ENCODE assay signal across 17 cellular contexts in genomic region chr5:67045816-67046740, GRCh38.
"Had no signal": no experiment of that assay in that cellular context is flagged by ENCODE, and none has a peak within 500 bp of the region (broad histone marks: within the 10 kb centered on the region; RNA-seq: fewer than 3 reads in every experiment).

No MANE protein-coding gene starts in this region.

- H3K27me3 Mint-ChIP-seq: activated naive CD8-positive, alpha-beta T cell had no signal

- H3K9me3 Mint-ChIP-seq: activated T-helper 1 cell treated with anti-CD3 and anti-CD28 coated beads, Interleukin-12 subunit alpha, Interleukin-12 subunit beta, Interleukin-2, Interleukin-4 antibody, amounts not matched to agents 30 ng/mL and 10 ng/mL and 1 ng/mL, durations not matched to agents 14 hours and 24 hours and 36 hours; nephron progenitor cell; T-helper 1 cell treated with Interleukin-12 subunit alpha and Interleukin-12 subunit beta and Interleukin-4 antibody, amounts not matched to agents 30 μg/mL and 1 μg/mL, for 36 hours had no signal

- H3K27ac Mint-ChIP-seq: activated naive CD8-positive, alpha-beta T cell; activated T-helper 1 cell treated with anti-CD3 and anti-CD28 coated beads, Interleukin-12 subunit alpha, Interleukin-12 subunit beta, Interleukin-2, Interleukin-4 antibody, amounts not matched to agents 30 ng/mL and 10 ng/mL and 1 ng/mL, durations not matched to agents 14 hours and 24 hours and 36 hours; nephron progenitor cell; T-helper 1 cell treated with Interleukin-12 subunit alpha and Interleukin-12 subunit beta and Interleukin-4 antibody, amounts not matched to agents 30 μg/mL and 1 μg/mL, for 36 hours had no signal

- H3K4me3 Mint-ChIP-seq: activated naive CD8-positive, alpha-beta T cell; activated T-helper 1 cell treated with anti-CD3 and anti-CD28 coated beads, Interleukin-12 subunit alpha, Interleukin-12 subunit beta, Interleukin-2, Interleukin-4 antibody, amounts not matched to agents 30 ng/mL and 10 ng/mL and 1 ng/mL, durations not matched to agents 14 hours and 24 hours and 36 hours; nephron progenitor cell; T-helper 1 cell treated with Interleukin-12 subunit alpha and Interleukin-12 subunit beta and Interleukin-4 antibody, amounts not matched to agents 30 μg/mL and 1 μg/mL, for 36 hours had no signal

- ATAC-seq: activated CD4-positive, CD25-positive, alpha-beta regulatory T cell treated with anti-CD3 and anti-CD28 coated beads, Interleukin-2, amount 50 U/mL, for 24 hours had no signal

- DNase-seq: activated CD4-positive, alpha-beta T cell treated with anti-CD3 and anti-CD28 coated beads, Interleukin-2, amount 50 U/mL, for 48 hours; activated gamma-delta T cell treated with Interleukin-2 at 50 U/mL for 16 hours; amniotic stem cell; dorsolateral prefrontal cortex; foreskin melanocyte; kidney glomerular epithelial cell; lower lobe of right lung; nephron progenitor cell; posterior cingulate gyrus; retina; stimulated activated CD4-positive, alpha-beta T cell treated with anti-CD3 and anti-CD28 coated beads, Interleukin-2, amount 100 ng/mL, for 24 hours; stimulated activated naive CD4-positive, alpha-beta T cell treated with Interleukin-2 at 50 U/mL for 16 hours; thyroid gland had no signal

- H3K27ac ChIP-seq: lower lobe of right lung, thyroid gland had no signal
